ENCODE assay signal across 1 cellular context in the genomic region with DNA sequence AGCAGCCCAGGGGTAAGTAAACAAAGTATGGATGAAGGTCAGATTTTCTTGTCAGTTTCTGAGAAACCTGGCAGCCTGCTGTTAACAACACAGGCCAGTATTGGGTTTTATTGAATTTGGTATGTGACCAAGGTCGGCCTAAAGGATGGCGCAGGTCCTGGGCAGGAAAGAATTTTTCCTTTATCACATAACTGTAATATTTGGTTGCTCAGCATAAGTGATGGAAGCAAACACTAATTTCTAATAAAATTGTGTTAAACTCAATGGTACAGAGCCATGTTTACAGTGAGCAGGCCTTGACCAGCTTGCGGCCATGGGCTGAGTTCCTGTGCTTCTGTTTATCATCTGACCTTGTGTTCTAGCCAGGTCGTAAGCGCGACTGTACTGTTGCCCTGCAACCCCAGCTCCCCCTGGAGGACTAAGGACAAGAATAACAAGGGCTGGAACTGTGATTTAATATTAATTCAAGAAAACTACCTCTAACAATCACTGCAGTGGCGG.
TF ChIP-seq lines count a peak whose summit lies in the region.

No MANE protein-coding gene starts in this region.

TF ChIP-seq in Ishikawa, 13 proteins besides CTCF, POLR2A, EP300 and RAD21 (continued from another document):
- no peak for TF ChIP-seq TAF1 (IDR thresholded peaks at IDR 0.05; ENCODE audit: low read depth)
- TF ChIP-seq YY1 (IDR thresholded peaks at IDR 0.05; ENCODE audit: low read depth) = no peak
- TF ChIP-seq CEBPB (IDR thresholded peaks at IDR 0.05) = no peak
- TF ChIP-seq, protein P1, sequence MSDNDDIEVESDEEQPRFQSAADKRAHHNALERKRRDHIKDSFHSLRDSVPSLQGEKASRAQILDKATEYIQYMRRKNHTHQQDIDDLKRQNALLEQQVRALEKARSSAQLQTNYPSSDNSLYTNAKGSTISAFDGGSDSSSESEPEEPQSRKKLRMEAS (IDR thresholded peaks at IDR 0.05) = no peak
- no peak for TF ChIP-seq EGR1 (IDR thresholded peaks at IDR 0.05)
- no peak for TF ChIP-seq TEAD4 (IDR thresholded peaks at IDR 0.05)
- TF ChIP-seq NFIC (IDR thresholded peaks at IDR 0.05) = no peak
TF ChIP-seq in Ishikawa: peak in this region for 0.
